In the genomic region with DNA sequence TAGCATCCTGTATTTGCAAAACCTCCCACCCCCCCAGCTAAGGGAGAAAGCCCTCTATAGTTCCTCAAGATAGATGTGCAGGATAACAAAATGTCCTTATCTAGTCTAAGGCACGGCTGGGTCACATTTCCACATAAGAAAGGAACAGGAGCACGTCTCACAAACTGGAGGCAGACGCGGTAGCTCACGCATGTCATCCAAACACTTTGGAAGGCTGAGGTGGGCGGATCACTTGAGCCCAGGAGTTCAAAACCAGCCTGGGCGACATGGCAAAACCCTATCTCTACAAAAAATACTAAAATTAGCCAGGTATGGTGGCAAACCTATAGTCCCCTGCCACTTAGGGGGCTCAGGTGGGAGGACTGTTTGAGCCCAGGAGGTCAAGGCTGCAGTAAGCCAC, we compare ENCODE assay signal across 16 cellular contexts. TPM values are rescaled to one million over a fixed set of nuclear protein-coding genes. Genes with fewer than 3 reads are reported as not detected.
DNase-seq lines count a peak whose midpoint lies in the region; ATAC-seq and TF ChIP-seq lines count a peak whose summit lies in the region.
"Had no signal": no experiment of that assay in that cellular context is flagged by ENCODE, and none has a peak within 500 bp of the region (broad histone marks: within the 10 kb centered on the region; RNA-seq: fewer than 3 reads in every experiment).

No MANE protein-coding gene starts in this region.

- no peaks in the 10 kb centered on the region for H3K9me3 Mint-ChIP-seq in activated CD8-positive, alpha-beta T cell treated with anti-CD3 and anti-CD28 coated beads for 36 hours
- H3K9me3 Mint-ChIP-seq in type B pancreatic cell = no peaks in the 10 kb centered on the region
- H3K9me3 Mint-ChIP-seq: dendritic cell treated with granulocyte-macrophage colony-stimulating factor and Interleukin-4, amounts not matched to agents 40 ng/mL and 50 ng/mL, for 4 days; neural progenitor cell had no signal

- H3K4me3 ChIP-seq in cardiac muscle cell (no peak overlapping the region), fibroblast of lung (replicated peaks in 1 of 4; ENCODE audit: control extremely low read depth in 1 of 4, insufficient read depth in 1 of 4, low read depth in 3 of 4, low read length in 4 of 4) (no peak overlapping the region)
- H3K4me3 ChIP-seq: neural progenitor cell, stomach had no signal

- no peak for ATAC-seq in activated CD8-positive, alpha-beta T cell treated with anti-CD3 and anti-CD28 coated beads for 36 hours
- ATAC-seq in HG03442 (IDR thresholded peaks at IDR 0.05; ENCODE audit: unreplicated experiment) (no peak), GM18907 (IDR thresholded peaks at IDR 0.05; ENCODE audit: unreplicated experiment) (no peak)

- TF ChIP-seq CTCF in cardiac muscle cell (IDR thresholded peaks at IDR 0.05; ENCODE audit: low read depth, low read length) (no peak), fibroblast of lung (conservative IDR thresholded peaks at IDR 0.05 in 1 of 2, IDR thresholded peaks at IDR 0.05 in 1 of 2; ENCODE audit: low read depth in 1 of 2, low read length in 2 of 2) (no peak), type B pancreatic cell (conservative IDR thresholded peaks at IDR 0.05) (no peak)
- no peak for TF ChIP-seq CTCF in activated CD8-positive, alpha-beta T cell treated with anti-CD3 and anti-CD28 coated beads for 36 hours (IDR thresholded peaks at IDR 0.05)

- H2AFZ ChIP-seq in fibroblast of lung (ENCODE audit: low read length) = no peak overlapping the region
- H2AFZ ChIP-seq: neural progenitor cell had no signal

- CTCF ChIA-PET in activated CD8-positive, alpha-beta T cell treated with anti-CD3 and anti-CD28 coated beads for 36 hours (lab: Charles Lee) = no interaction called here

- DNase-seq in cardiac muscle cell (ENCODE audit: low read depth in 1 of 2, low spot score in 1 of 2) (no peak), cardiac septum (ENCODE audit: low spot score) (no peak), fibroblast of lung (ENCODE audit: low read depth in 2 of 2) (no peak), type B pancreatic cell (ENCODE audit: extremely low spot score, unreplicated experiment) (no peak), MV-4-11 (lab: John Stamatoyannopoulos, UW) (no peak)
- DNase-seq in activated CD8-positive, alpha-beta T cell treated with anti-CD3 and anti-CD28 coated beads for 36 hours = no peak
- DNase-seq: activated CD4-positive, alpha-beta T cell treated with anti-CD3 and anti-CD28 coated beads for 4 hours; activated T-cell treated with anti-CD3 and anti-CD28 coated beads, Interleukin-2, amount 50 U/mL, for 48 hours; aorta; mammary epithelial cell; NCI-H1930; stomach had no signal

- H3K4me3 Mint-ChIP-seq in activated CD8-positive, alpha-beta T cell treated with anti-CD3 and anti-CD28 coated beads for 36 hours = no peak overlapping the region
- H3K4me3 Mint-ChIP-seq in type B pancreatic cell = no peak overlapping the region
- H3K4me3 Mint-ChIP-seq: dendritic cell treated with granulocyte-macrophage colony-stimulating factor and Interleukin-4, amounts not matched to agents 40 ng/mL and 50 ng/mL, for 4 days; neural progenitor cell had no signal

- peaks cover 73% of the 10 kb centered on the region for H3K4me1 Mint-ChIP-seq in activated CD8-positive, alpha-beta T cell treated with anti-CD3 and anti-CD28 coated beads for 36 hours (ENCODE audit: low read depth)
- H3K4me1 Mint-ChIP-seq in type B pancreatic cell (ENCODE audit: unreplicated experiment) = peaks cover 31% of the 10 kb centered on the region

- no peaks in the 10 kb centered on the region for H3K27me3 Mint-ChIP-seq in activated CD8-positive, alpha-beta T cell treated with anti-CD3 and anti-CD28 coated beads for 36 hours
- no peaks in the 10 kb centered on the region for H3K27me3 Mint-ChIP-seq in type B pancreatic cell
- H3K27me3 Mint-ChIP-seq: dendritic cell treated with granulocyte-macrophage colony-stimulating factor and Interleukin-4, amounts not matched to agents 40 ng/mL and 50 ng/mL, for 4 days had no signal

- H3K36me3 Mint-ChIP-seq in activated CD8-positive, alpha-beta T cell treated with anti-CD3 and anti-CD28 coated beads for 36 hours (ENCODE audit: low read depth) = peaks cover 43% of the 10 kb centered on the region
- peaks cover 9% of the 10 kb centered on the region for H3K36me3 Mint-ChIP-seq in type B pancreatic cell

- H3K27ac ChIP-seq in cardiac muscle cell (peak overlapping the region; percentile 41), fibroblast of lung (ENCODE audit: insufficient read depth, low read length) (no peak overlapping the region)
- H3K27ac ChIP-seq: neural progenitor cell had no signal

- H3K9ac ChIP-seq in fibroblast of lung (ENCODE audit: insufficient read depth, low read length) = no peak overlapping the region
- H3K9ac ChIP-seq: neural progenitor cell had no signal

- POLR2A ChIA-PET in activated CD8-positive, alpha-beta T cell treated with anti-CD3 and anti-CD28 coated beads for 36 hours (lab: Charles Lee) = interaction anchor here (2.8 kb wide), 1 partner anchor 10 kb away, joined by 18 read pairs; a partner anchor contains a TSS

- peak overlapping the region; percentile 75 for H3K27ac Mint-ChIP-seq in activated CD8-positive, alpha-beta T cell treated with anti-CD3 and anti-CD28 coated beads for 36 hours
- peak overlapping the region; percentile 21 for H3K27ac Mint-ChIP-seq in type B pancreatic cell
- H3K27ac Mint-ChIP-seq: neural progenitor cell had no signal

- intact Hi-C loops in cardiac septum (cut with DNase I) = no loop called here
- intact Hi-C loops in activated CD8-positive, alpha-beta T cell treated with anti-CD3 and anti-CD28 coated beads for 36 hours (cut with micrococcal nuclease) = no loop called here

- peaks cover 94% of the 10 kb centered on the region for H3K79me2 ChIP-seq in fibroblast of lung (ENCODE audit: control insufficient read depth, insufficient read depth, low read length)

- H3K9me3 ChIP-seq in cardiac muscle cell (ENCODE audit: low read depth) (no peaks in the 10 kb centered on the region), fibroblast of lung (ENCODE audit: control insufficient read depth, insufficient read depth, low read depth, low read length) (no peaks in the 10 kb centered on the region)
- H3K9me3 ChIP-seq: stomach had no signal

- H3K36me3 ChIP-seq in cardiac muscle cell (peaks cover 11% of the 10 kb centered on the region), fibroblast of lung (ENCODE audit: control insufficient read depth, insufficient read depth, low read length) (peaks cover 2% of the 10 kb centered on the region)

- H3K4me1 ChIP-seq in cardiac muscle cell (ENCODE audit: low read depth) = no peaks in the 10 kb centered on the region
- no peaks in the 10 kb centered on the region for H3K4me1 ChIP-seq in fibroblast of lung (ENCODE audit: control insufficient read depth, extremely low read depth, insufficient read depth, low read length)
- H3K4me1 ChIP-seq: neural progenitor cell had no signal

- peak overlapping the region; percentile 18 for H3K4me2 ChIP-seq in fibroblast of lung (ENCODE audit: extremely low read depth, insufficient read depth, low read length)
- H3K4me2 ChIP-seq: neural progenitor cell had no signal

- peaks cover 3% of the 10 kb centered on the region for H4K20me1 ChIP-seq in fibroblast of lung (ENCODE audit: control insufficient read depth, extremely low read depth, insufficient read depth, low read length)

- H3K27me3 ChIP-seq in cardiac muscle cell (no peaks in the 10 kb centered on the region), fibroblast of lung (ENCODE audit: control insufficient read depth, insufficient read depth, low read length) (no peaks in the 10 kb centered on the region)
- H3K27me3 ChIP-seq: neural progenitor cell, stomach had no signal

RNA-seq across cellular contexts. Expression of a gene that starts 9.3 kb away (rescaled TPM):
- total RNA-seq in cardiac muscle cell (239 and 463 TPM in 2 replicates), cardiac septum (144 TPM), fibroblast of lung (152 and 195 TPM in 2 replicates), type B pancreatic cell (ENCODE audit: low replicate concordance) (266 and 296 TPM in 2 replicates)
- polyA plus RNA-seq in cardiac muscle cell (218 and 276 TPM in 2 replicates), fibroblast of lung (425 and 509 TPM in 2 replicates)
- total RNA-seq in activated CD8-positive, alpha-beta T cell treated with anti-CD3 and anti-CD28 coated beads for 36 hours = 100 to 1,000 TPM; 235 to 253 TPM
- 163 and 191 TPM in 2 replicates for polyA plus RNA-seq in fibroblast of lung (2012)
- 120 and 143 TPM in 2 replicates for polyA minus RNA-seq in fibroblast of lung (ENCODE audit: low replicate concordance)

RNA-seq across cellular contexts. Expression of a gene that starts 27.8 kb away (rescaled TPM):
- total RNA-seq in cardiac muscle cell (7.3 and 18.5 TPM in 2 replicates), cardiac septum (38.5 TPM), fibroblast of lung (38.8 and 41.9 TPM in 2 replicates), type B pancreatic cell (ENCODE audit: low replicate concordance) (12.7 and 17.8 TPM in 2 replicates)
- polyA plus RNA-seq in cardiac muscle cell (24.5 and 24.9 TPM in 2 replicates), fibroblast of lung (9.8 and 11.6 TPM in 2 replicates)
- 10 to 100 TPM; 14.0 to 14.6 TPM for total RNA-seq in activated CD8-positive, alpha-beta T cell treated with anti-CD3 and anti-CD28 coated beads for 36 hours
- 23.9 and 28.0 TPM in 2 replicates for polyA plus RNA-seq in fibroblast of lung (2012)
- polyA minus RNA-seq in fibroblast of lung (ENCODE audit: low replicate concordance) = 2.2 and 7.8 TPM in 2 replicates
